In genomic region chr5:98906756-98907355, GRCh38 we compare ENCODE assay signal across 15 cellular contexts. TPM values are rescaled to one million over a fixed set of nuclear protein-coding genes. Genes with fewer than 3 reads are reported as not detected.
DNase-seq lines count a peak whose midpoint lies in the region; ATAC-seq and TF ChIP-seq lines count a peak whose summit lies in the region.
"Had no signal": no experiment of that assay in that cellular context is flagged by ENCODE, and none has a peak within 500 bp of the region (broad histone marks: within the 10 kb centered on the region; RNA-seq: fewer than 3 reads in every experiment).

No MANE protein-coding gene starts in this region.

- no peak overlapping the region for H3K4me3 Mint-ChIP-seq in activated CD8-positive, alpha-beta T cell treated with anti-CD3 and anti-CD28 coated beads for 36 hours
- H3K4me3 Mint-ChIP-seq in activated CD8-positive, alpha-beta T cell treated with anti-CD3 and anti-CD28 coated beads, Interleukin-2, amount 10 ng/mL, durations not matched to agents 7 days and 5 days, result no peak overlapping the region
- no peak overlapping the region for H3K4me3 Mint-ChIP-seq in HFFc6
- H3K4me3 Mint-ChIP-seq in activated T-helper 2 cell treated with anti-CD3 and anti-CD28 coated beads, Interferon-gamma antibody, Interleukin-2, Interleukin-4, amounts not matched to agents 10 μg/mL and 5 μg/mL and 100 μg/mL, durations not matched to agents 14 hours and 24 hours and 36 hours (ENCODE audit: low read depth), result no peak overlapping the region
- H3K4me3 Mint-ChIP-seq in naive thymus-derived CD8-positive, alpha-beta T cell, result peak overlapping the region in 1 of 10 donors; percentile 6
- H3K4me3 Mint-ChIP-seq: stimulated activated naive B cell treated with anti-CD40 and anti-IgM and Interleukin-4, amounts not matched to agents 10 μg/mL and 1 μg/mL and 100 μg/mL, for 72 hours had no signal

- DNase-seq in activated CD8-positive, alpha-beta T cell treated with anti-CD3 and anti-CD28 coated beads for 36 hours, result no peak
- DNase-seq in activated CD8-positive, alpha-beta T cell treated with anti-CD3 and anti-CD28 coated beads, Interleukin-2, amount 10 ng/mL, durations not matched to agents 7 days and 5 days, result no peak
- DNase-seq in HFFc6, result no peak
- no peak for DNase-seq in activated T-helper 2 cell treated with anti-CD3 and anti-CD28 coated beads, Interferon-gamma antibody, Interleukin-2, Interleukin-4, amounts not matched to agents 10 μg/mL and 5 μg/mL and 100 μg/mL, durations not matched to agents 14 hours and 24 hours and 36 hours (ENCODE audit: low spot score)
- DNase-seq in naive thymus-derived CD8-positive, alpha-beta T cell, result no peak
- no peak for DNase-seq in SK-N-DZ (ENCODE audit: low spot score)
- no peak for DNase-seq in AG08395 (ENCODE audit: low spot score)
- DNase-seq in NCI-H2107 treated with DMSO at 0.1 percent for 48 hours (lab: John Stamatoyannopoulos, UW; ENCODE audit: unreplicated experiment), result no peak
- DNase-seq: ACHN; body of pancreas; kidney glomerular epithelial cell; NCI-H1436; NCI-H345; spleen; stimulated activated naive B cell treated with anti-CD40 and anti-IgM and Interleukin-4, amounts not matched to agents 10 μg/mL and 1 μg/mL and 100 μg/mL, for 72 hours had no signal

- no peaks in the 10 kb centered on the region for H3K27me3 Mint-ChIP-seq in activated CD8-positive, alpha-beta T cell treated with anti-CD3 and anti-CD28 coated beads for 36 hours
- no peaks in the 10 kb centered on the region for H3K27me3 Mint-ChIP-seq in activated CD8-positive, alpha-beta T cell treated with anti-CD3 and anti-CD28 coated beads, Interleukin-2, amount 10 ng/mL, durations not matched to agents 7 days and 5 days (ENCODE audit: low read depth)
- no peaks in the 10 kb centered on the region for H3K27me3 Mint-ChIP-seq in HFFc6 (ENCODE audit: insufficient read depth)
- H3K27me3 Mint-ChIP-seq in activated T-helper 2 cell treated with anti-CD3 and anti-CD28 coated beads, Interferon-gamma antibody, Interleukin-2, Interleukin-4, amounts not matched to agents 10 μg/mL and 5 μg/mL and 100 μg/mL, durations not matched to agents 14 hours and 24 hours and 36 hours (ENCODE audit: low read depth), result no peaks in the 10 kb centered on the region
- no peaks in the 10 kb centered on the region for H3K27me3 Mint-ChIP-seq in naive thymus-derived CD8-positive, alpha-beta T cell
- H3K27me3 Mint-ChIP-seq: stimulated activated naive B cell treated with anti-CD40 and anti-IgM and Interleukin-4, amounts not matched to agents 10 μg/mL and 1 μg/mL and 100 μg/mL, for 72 hours had no signal

- ATAC-seq in activated CD8-positive, alpha-beta T cell treated with anti-CD3 and anti-CD28 coated beads for 36 hours, result peak; percentile 44
- ATAC-seq in activated CD8-positive, alpha-beta T cell treated with anti-CD3 and anti-CD28 coated beads, Interleukin-2, amount 10 ng/mL, durations not matched to agents 7 days and 5 days, result no peak
- ATAC-seq in naive thymus-derived CD8-positive, alpha-beta T cell, result no peak
- ATAC-seq: body of pancreas; stimulated activated naive B cell treated with anti-CD40 and anti-IgM and Interleukin-4, amounts not matched to agents 10 μg/mL and 1 μg/mL and 100 μg/mL, for 72 hours had no signal

- intact Hi-C loops in activated CD8-positive, alpha-beta T cell treated with anti-CD3 and anti-CD28 coated beads for 36 hours (cut with micrococcal nuclease), result loop anchor here (1.0 kb wide), 2 partner anchors 125 to 153 kb away; no protein-coding TSS in a partner anchor
- intact Hi-C loops in activated T-helper 2 cell treated with anti-CD3 and anti-CD28 coated beads, Interferon-gamma antibody, Interleukin-2, Interleukin-4, amounts not matched to agents 10 μg/mL and 5 μg/mL and 100 μg/mL, durations not matched to agents 14 hours and 24 hours and 36 hours (cut with micrococcal nuclease), result loop anchor here (1.0 kb wide), 3 partner anchors 20 to 153 kb away; no protein-coding TSS in a partner anchor

- no peak for TF ChIP-seq CTCF in activated CD8-positive, alpha-beta T cell treated with anti-CD3 and anti-CD28 coated beads for 36 hours (IDR thresholded peaks at IDR 0.05)
- no peak for TF ChIP-seq CTCF in HFFc6 (IDR thresholded peaks at IDR 0.05)

- no peaks in the 10 kb centered on the region for H3K9me3 Mint-ChIP-seq in activated CD8-positive, alpha-beta T cell treated with anti-CD3 and anti-CD28 coated beads for 36 hours
- no peaks in the 10 kb centered on the region for H3K9me3 Mint-ChIP-seq in activated CD8-positive, alpha-beta T cell treated with anti-CD3 and anti-CD28 coated beads, Interleukin-2, amount 10 ng/mL, durations not matched to agents 7 days and 5 days (ENCODE audit: insufficient read depth)
- H3K9me3 Mint-ChIP-seq in HFFc6, result no peaks in the 10 kb centered on the region
- H3K9me3 Mint-ChIP-seq in activated T-helper 2 cell treated with anti-CD3 and anti-CD28 coated beads, Interferon-gamma antibody, Interleukin-2, Interleukin-4, amounts not matched to agents 10 μg/mL and 5 μg/mL and 100 μg/mL, durations not matched to agents 14 hours and 24 hours and 36 hours, result no peaks in the 10 kb centered on the region
- H3K9me3 Mint-ChIP-seq in naive thymus-derived CD8-positive, alpha-beta T cell, result no peaks in the 10 kb centered on the region
- H3K9me3 Mint-ChIP-seq: stimulated activated naive B cell treated with anti-CD40 and anti-IgM and Interleukin-4, amounts not matched to agents 10 μg/mL and 1 μg/mL and 100 μg/mL, for 72 hours had no signal

- peaks cover 62% of the 10 kb centered on the region for H3K4me1 Mint-ChIP-seq in activated CD8-positive, alpha-beta T cell treated with anti-CD3 and anti-CD28 coated beads for 36 hours (ENCODE audit: low read depth)
- peaks cover 23% of the 10 kb centered on the region for H3K4me1 Mint-ChIP-seq in activated CD8-positive, alpha-beta T cell treated with anti-CD3 and anti-CD28 coated beads, Interleukin-2, amount 10 ng/mL, durations not matched to agents 7 days and 5 days (ENCODE audit: low read depth)
- peaks cover 83% of the 10 kb centered on the region for H3K4me1 Mint-ChIP-seq in HFFc6 (ENCODE audit: low read depth)
- peaks cover 50% of the 10 kb centered on the region for H3K4me1 Mint-ChIP-seq in activated T-helper 2 cell treated with anti-CD3 and anti-CD28 coated beads, Interferon-gamma antibody, Interleukin-2, Interleukin-4, amounts not matched to agents 10 μg/mL and 5 μg/mL and 100 μg/mL, durations not matched to agents 14 hours and 24 hours and 36 hours (ENCODE audit: low read depth)
- H3K4me1 Mint-ChIP-seq in naive thymus-derived CD8-positive, alpha-beta T cell, result peaks cover 20 to 65% (median 48%) of the 10 kb centered on the region in 4 donors

- POLR2A ChIA-PET in activated CD8-positive, alpha-beta T cell treated with anti-CD3 and anti-CD28 coated beads for 36 hours (lab: Charles Lee), result no interaction called here
- POLR2A ChIA-PET in activated CD8-positive, alpha-beta T cell treated with anti-CD3 and anti-CD28 coated beads, Interleukin-2, amount 10 ng/mL, durations not matched to agents 7 days and 5 days (lab: Charles Lee), result no interaction called here
- POLR2A ChIA-PET in naive thymus-derived CD8-positive, alpha-beta T cell (lab: Charles Lee), result interaction anchor here (1.8 kb wide), 1 partner anchor 22 kb away, joined by 10 read pairs; the partner anchor contains the start of gene CHD1

- CTCF ChIA-PET in activated CD8-positive, alpha-beta T cell treated with anti-CD3 and anti-CD28 coated beads for 36 hours (lab: Charles Lee), result interaction anchor here (0.8 to 2.1 kb wide), 8 partner anchors 10 to 154 kb away, joined by 3 to 18 read pairs (median 3); partner anchors contain the start of gene CHD1
- CTCF ChIA-PET in activated CD8-positive, alpha-beta T cell treated with anti-CD3 and anti-CD28 coated beads, Interleukin-2, amount 10 ng/mL, durations not matched to agents 7 days and 5 days (lab: Charles Lee), result interaction anchor here (0.7 to 5.7 kb wide), 4 partner anchors 20 to 154 kb away, joined by 3 to 43 read pairs (median 4); no protein-coding TSS in a partner anchor

- H3K36me3 Mint-ChIP-seq in activated CD8-positive, alpha-beta T cell treated with anti-CD3 and anti-CD28 coated beads for 36 hours (ENCODE audit: low read depth), result peaks cover 33% of the 10 kb centered on the region
- peaks cover 32% of the 10 kb centered on the region for H3K36me3 Mint-ChIP-seq in activated CD8-positive, alpha-beta T cell treated with anti-CD3 and anti-CD28 coated beads, Interleukin-2, amount 10 ng/mL, durations not matched to agents 7 days and 5 days (ENCODE audit: low read depth)
- peaks cover 5% of the 10 kb centered on the region; the same call in 1 of the 2 replicates for H3K36me3 Mint-ChIP-seq in HFFc6 (ENCODE audit: low read depth)
- H3K36me3 Mint-ChIP-seq in activated T-helper 2 cell treated with anti-CD3 and anti-CD28 coated beads, Interferon-gamma antibody, Interleukin-2, Interleukin-4, amounts not matched to agents 10 μg/mL and 5 μg/mL and 100 μg/mL, durations not matched to agents 14 hours and 24 hours and 36 hours (ENCODE audit: low read depth), result peaks cover 49% of the 10 kb centered on the region
- H3K36me3 Mint-ChIP-seq in naive thymus-derived CD8-positive, alpha-beta T cell, result peaks cover 4 to 55% (median 13%) of the 10 kb centered on the region in 3 donors

- peak overlapping the region; percentile 79 for H3K27ac Mint-ChIP-seq in activated CD8-positive, alpha-beta T cell treated with anti-CD3 and anti-CD28 coated beads for 36 hours
- H3K27ac Mint-ChIP-seq in activated CD8-positive, alpha-beta T cell treated with anti-CD3 and anti-CD28 coated beads, Interleukin-2, amount 10 ng/mL, durations not matched to agents 7 days and 5 days, result no peak overlapping the region
- H3K27ac Mint-ChIP-seq in HFFc6, result peak overlapping the region; percentile 48
- H3K27ac Mint-ChIP-seq in activated T-helper 2 cell treated with anti-CD3 and anti-CD28 coated beads, Interferon-gamma antibody, Interleukin-2, Interleukin-4, amounts not matched to agents 10 μg/mL and 5 μg/mL and 100 μg/mL, durations not matched to agents 14 hours and 24 hours and 36 hours, result peak overlapping the region; percentile 23
- H3K27ac Mint-ChIP-seq in naive thymus-derived CD8-positive, alpha-beta T cell, result peak overlapping the region in 9 of 10 donors; percentile 9 to 73 (median 45)
- H3K27ac Mint-ChIP-seq: stimulated activated naive B cell treated with anti-CD40 and anti-IgM and Interleukin-4, amounts not matched to agents 10 μg/mL and 1 μg/mL and 100 μg/mL, for 72 hours had no signal

RNA-seq across cellular contexts. Expression of gene CHD1, which starts 22.0 kb away (rescaled TPM):
- 10 to 100 TPM; 52.0 to 52.8 TPM for total RNA-seq in activated CD8-positive, alpha-beta T cell treated with anti-CD3 and anti-CD28 coated beads for 36 hours
- 10 to 100 TPM; 44.5 to 46.0 TPM for total RNA-seq in activated CD8-positive, alpha-beta T cell treated with anti-CD3 and anti-CD28 coated beads, Interleukin-2, amount 10 ng/mL, durations not matched to agents 7 days and 5 days
- total RNA-seq in HFFc6 (2021; fragmentation: NEBNext Ultra II Directional; extraction: Animal tissue kit (Norgen Biotek cat#: 25700)), result 10 to 100 TPM; 18.1 to 25.0 (median 20.8) TPM
- total RNA-seq in activated T-helper 2 cell treated with anti-CD3 and anti-CD28 coated beads, Interferon-gamma antibody, Interleukin-2, Interleukin-4, amounts not matched to agents 10 μg/mL and 5 μg/mL and 100 μg/mL, durations not matched to agents 14 hours and 24 hours and 36 hours, result 67.6 and 72.1 TPM in 2 replicates
- 10 to 100 TPM; 89.2 to 97.5 TPM for total RNA-seq in naive thymus-derived CD8-positive, alpha-beta T cell
- 1 to 10 TPM; 8.6 to 9.4 (median 9.0) TPM for polyA plus RNA-seq in naive thymus-derived CD8-positive, alpha-beta T cell
- 35.8 and 40.4 TPM in 2 replicates for polyA plus RNA-seq in SK-N-DZ (2014; cell fraction: cytosol; rRNA removed)
- polyA plus RNA-seq in SK-N-DZ (2014; cell fraction: nucleus; rRNA removed), result 130 and 132 TPM in 2 replicates
